ENCODE assay signal across 13 cellular contexts in genomic region chr9:29285818-29286217, GRCh38.
A peak's percentile ranks its signal among the peaks of the same experiment; 100 is the strongest.
DNase-seq lines count a peak whose midpoint lies in the region; ATAC-seq and TF ChIP-seq lines count a peak whose summit lies in the region.
"Had no signal": no experiment of that assay in that cellular context is flagged by ENCODE, and none has a peak within 500 bp of the region (broad histone marks: within the 10 kb centered on the region; RNA-seq: fewer than 3 reads in every experiment).

No MANE protein-coding gene starts in this region.

- no peaks in the 10 kb centered on the region for H3K36me3 Mint-ChIP-seq in activated CD8-positive, alpha-beta T cell treated with anti-CD3 and anti-CD28 coated beads, Interleukin-2, amount 10 ng/mL, durations not matched to agents 7 days and 5 days (ENCODE audit: low read depth)

- no peaks in the 10 kb centered on the region for H3K9me3 Mint-ChIP-seq in activated CD8-positive, alpha-beta T cell treated with anti-CD3 and anti-CD28 coated beads, Interleukin-2, amount 10 ng/mL, durations not matched to agents 7 days and 5 days (ENCODE audit: insufficient read depth)
- H3K9me3 Mint-ChIP-seq: activated T-helper 1 cell treated with anti-CD3 and anti-CD28 coated beads, Interleukin-12 subunit alpha, Interleukin-12 subunit beta, Interleukin-2, Interleukin-4 antibody, amounts not matched to agents 30 ng/mL and 10 ng/mL and 1 ng/mL, durations not matched to agents 14 hours and 24 hours and 36 hours had no signal

- no peak overlapping the region for H3K27ac ChIP-seq in left ventricle myocardium inferior (replicated peaks)
- H3K27ac ChIP-seq in esophagus muscularis mucosa (replicated peaks in 1 of 4) = no peak overlapping the region
- H3K27ac ChIP-seq: pancreas had no signal

- no peak for TF ChIP-seq CTCF in left ventricle myocardium inferior (IDR thresholded peaks at IDR 0.05; ENCODE audit: borderline replicate concordance)
- no peak for TF ChIP-seq CTCF in esophagus muscularis mucosa (IDR thresholded peaks at IDR 0.05)

- ATAC-seq in activated CD8-positive, alpha-beta T cell treated with anti-CD3 and anti-CD28 coated beads, Interleukin-2, amount 10 ng/mL, durations not matched to agents 7 days and 5 days = no peak
- ATAC-seq in GM19035 (IDR thresholded peaks at IDR 0.05; ENCODE audit: unreplicated experiment) = no peak
- ATAC-seq: pancreas had no signal

- 36% methylated on average over 3 of the region's 3 CpGs for WGBS in esophagus muscularis mucosa

- H3K4me3 ChIP-seq in H7 (ENCODE audit: insufficient read depth, low read depth, low read length) (no peak overlapping the region), left ventricle myocardium inferior (no peak overlapping the region), esophagus muscularis mucosa (no peak overlapping the region)
- H3K4me3 ChIP-seq: pancreas had no signal

- peak; percentile 2 for DNase-seq in H7
- DNase-seq in NCI-H2081 treated with DMSO at 0.1 percent for 48 hours (lab: John Stamatoyannopoulos, UW) = peak; percentile 7
- peak; percentile 36 for DNase-seq in amniotic epithelial cell (ENCODE audit: low read depth)
- DNase-seq in medulla oblongata (ENCODE audit: extremely low spot score) = peak; percentile 22
- DNase-seq in left ventricle myocardium inferior = no peak
- DNase-seq in esophagus muscularis mucosa (ENCODE audit: extremely low spot score) = no peak
- no peak for DNase-seq in activated CD8-positive, alpha-beta T cell treated with anti-CD3 and anti-CD28 coated beads, Interleukin-2, amount 10 ng/mL, durations not matched to agents 7 days and 5 days
- DNase-seq: caudate nucleus; NCI-H187; pancreas; stimulated activated naive CD4-positive, alpha-beta T cell had no signal

- H3K4me1 Mint-ChIP-seq in activated CD8-positive, alpha-beta T cell treated with anti-CD3 and anti-CD28 coated beads, Interleukin-2, amount 10 ng/mL, durations not matched to agents 7 days and 5 days (ENCODE audit: low read depth) = no peaks in the 10 kb centered on the region

- intact Hi-C loops in left ventricle myocardium inferior (cut with micrococcal nuclease) = no loop called here
- intact Hi-C loops in esophagus muscularis mucosa (cut with DNase I) = no loop called here

- POLR2A ChIA-PET in activated CD8-positive, alpha-beta T cell treated with anti-CD3 and anti-CD28 coated beads, Interleukin-2, amount 10 ng/mL, durations not matched to agents 7 days and 5 days (lab: Charles Lee) = no interaction called here

- no peak overlapping the region for H3K27ac Mint-ChIP-seq in activated CD8-positive, alpha-beta T cell treated with anti-CD3 and anti-CD28 coated beads, Interleukin-2, amount 10 ng/mL, durations not matched to agents 7 days and 5 days
- H3K27ac Mint-ChIP-seq: activated T-helper 1 cell treated with anti-CD3 and anti-CD28 coated beads, Interleukin-12 subunit alpha, Interleukin-12 subunit beta, Interleukin-2, Interleukin-4 antibody, amounts not matched to agents 30 ng/mL and 10 ng/mL and 1 ng/mL, durations not matched to agents 14 hours and 24 hours and 36 hours had no signal

- TF ChIP-seq EP300 in esophagus muscularis mucosa (IDR thresholded peaks at IDR 0.05) = no peak

- H3K36me3 ChIP-seq in H7 (replicated peaks; ENCODE audit: control insufficient read depth, insufficient read depth, low read length) = no peaks in the 10 kb centered on the region
- no peaks in the 10 kb centered on the region for H3K36me3 ChIP-seq in left ventricle myocardium inferior
- H3K36me3 ChIP-seq in esophagus muscularis mucosa = no peaks in the 10 kb centered on the region
- H3K36me3 ChIP-seq: pancreas had no signal

- no peaks in the 10 kb centered on the region for H3K4me1 ChIP-seq in left ventricle myocardium inferior
- no peaks in the 10 kb centered on the region for H3K4me1 ChIP-seq in esophagus muscularis mucosa
- H3K4me1 ChIP-seq: pancreas had no signal

- H3K27me3 ChIP-seq in H7 (ENCODE audit: control insufficient read depth, insufficient read depth, low read length) (no peaks in the 10 kb centered on the region), left ventricle myocardium inferior (ENCODE audit: low read depth) (no peaks in the 10 kb centered on the region), esophagus muscularis mucosa (no peaks in the 10 kb centered on the region)
- H3K27me3 ChIP-seq: pancreas had no signal

- no peak overlapping the region for H3K4me3 Mint-ChIP-seq in activated CD8-positive, alpha-beta T cell treated with anti-CD3 and anti-CD28 coated beads, Interleukin-2, amount 10 ng/mL, durations not matched to agents 7 days and 5 days
- H3K4me3 Mint-ChIP-seq: activated T-helper 1 cell treated with anti-CD3 and anti-CD28 coated beads, Interleukin-12 subunit alpha, Interleukin-12 subunit beta, Interleukin-2, Interleukin-4 antibody, amounts not matched to agents 30 ng/mL and 10 ng/mL and 1 ng/mL, durations not matched to agents 14 hours and 24 hours and 36 hours had no signal

- CTCF ChIA-PET in activated CD8-positive, alpha-beta T cell treated with anti-CD3 and anti-CD28 coated beads, Interleukin-2, amount 10 ng/mL, durations not matched to agents 7 days and 5 days (lab: Charles Lee) = no interaction called here

- H3K27me3 Mint-ChIP-seq in activated CD8-positive, alpha-beta T cell treated with anti-CD3 and anti-CD28 coated beads, Interleukin-2, amount 10 ng/mL, durations not matched to agents 7 days and 5 days (ENCODE audit: low read depth) = no peaks in the 10 kb centered on the region

- H3K9me3 ChIP-seq in left ventricle myocardium inferior (replicated peaks) (no peaks in the 10 kb centered on the region), esophagus muscularis mucosa (no peaks in the 10 kb centered on the region)
- H3K9me3 ChIP-seq: pancreas had no signal

- TF ChIP-seq POLR2A in esophagus muscularis mucosa (IDR thresholded peaks at IDR 0.05; ENCODE audit: low read depth) = no peak

Comparison
In these comparisons a context has a peak if more than half of its experiments do, and no peak if none do; other contexts are left out.
1. DNase-seq: peak in H7 (single experiment), NCI-H2081 treated with DMSO at 0.1 percent for 48 hours (single experiment), amniotic epithelial cell (single experiment) and medulla oblongata (single experiment); none in left ventricle myocardium inferior (single experiment), esophagus muscularis mucosa (single experiment) and activated CD8-positive, alpha-beta T cell treated with anti-CD3 and anti-CD28 coated beads, Interleukin-2, amount 10 ng/mL, durations not matched to agents 7 days and 5 days (single experiment).